In genomic region chr20:62937353-62938104, GRCh38 we compare ENCODE assay signal across 8 cellular contexts. TPM values are rescaled to one million over a fixed set of nuclear protein-coding genes. Genes with fewer than 3 reads are reported as not detected.
DNase-seq lines count a peak whose midpoint lies in the region; ATAC-seq and TF ChIP-seq lines count a peak whose summit lies in the region.

No MANE protein-coding gene starts in this region.

- peak in 1 of 4 donors; percentile 7 for TF ChIP-seq CTCF in right lobe of liver (IDR thresholded peaks at IDR 0.05)

- H3K4me3 ChIP-seq in right lobe of liver = peak overlapping the region; percentile 70 to 97 (median 75)

- DNase-seq in CD1c-positive myeloid dendritic cell (ENCODE audit: extremely low spot score) (peak; percentile 99), NCI-H748 treated with DMSO at 0.1 percent for 48 hours (lab: John Stamatoyannopoulos, UW) (peak; percentile 65), dermis blood vessel endothelial cell (peak; percentile 98), right lobe of liver (peak; percentile 97 to 98 (median 98))
- peak; percentile 95 to 97 for DNase-seq in activated CD4-positive, alpha-beta T cell treated with anti-CD3 and anti-CD28 coated beads, Interleukin-2, amount 50 U/mL, for 4 hours
- DNase-seq in stimulated activated CD4-positive, alpha-beta T cell treated with anti-CD3 and anti-CD28 coated beads, Interleukin-4, amount 100 ng/mL, for 1 hour = peak; percentile 97

- intact Hi-C loops in right lobe of liver (cut with DNase I) = no loop called here

- H3K9me3 ChIP-seq in right lobe of liver = no peaks in the 10 kb centered on the region

- TF ChIP-seq POLR2A in right lobe of liver (IDR thresholded peaks at IDR 0.05) = peak; percentile 74

- H3K27ac ChIP-seq in right lobe of liver = peak overlapping the region; percentile 69 to 91 (median 75)

- 0% methylated on average over 23 of the region's 87 CpGs for WGBS in right lobe of liver (ENCODE audit: insufficient coverage, low coverage, low lambda C conversion rate, missing lambda C conversion rate)

- peaks cover 0 to 20% (median 0%) of the 10 kb centered on the region in 4 donors for H3K36me3 ChIP-seq in right lobe of liver

- peak; percentile 76 for ATAC-seq in GM19438 (IDR thresholded peaks at IDR 0.05; ENCODE audit: low read depth, unreplicated experiment)
- peak; percentile 74 for ATAC-seq in HG03565 (IDR thresholded peaks at IDR 0.05; ENCODE audit: unreplicated experiment)
- ATAC-seq in right lobe of liver = peak; percentile 95 to 97 (median 97)

- peaks cover 0 to 22% (median 11%) of the 10 kb centered on the region in 4 donors for H3K4me1 ChIP-seq in right lobe of liver

- no peaks in the 10 kb centered on the region for H3K27me3 ChIP-seq in right lobe of liver

RNA-seq across cellular contexts. Expression of gene GID8, which starts 0.4 kb away (rescaled TPM):
- total RNA-seq in dermis blood vessel endothelial cell = 43.4 and 43.7 TPM in 2 replicates
- total RNA-seq in right lobe of liver = 10 to 100 TPM; 12.6 to 18.9 (median 15.1) TPM

RNA-seq across cellular contexts. Expression of gene DIDO1, which starts 11.2 kb away (rescaled TPM):
- 47.5 and 56.2 TPM in 2 replicates for total RNA-seq in dermis blood vessel endothelial cell
- 10 to 100 TPM; 18.3 to 28.1 (median 21.1) TPM for total RNA-seq in right lobe of liver

RNA-seq across cellular contexts. Expression of gene SLC17A9, which starts 15.0 kb away (rescaled TPM):
- 9.0 and 11.8 TPM in 2 replicates for total RNA-seq in dermis blood vessel endothelial cell
- total RNA-seq in right lobe of liver = 10 to 100 TPM; 29.8 to 99.4 (median 54.1) TPM

Comparison
In these comparisons a context has a peak if more than half of its experiments do, and no peak if none do; other contexts are left out.
1. Peak in every context shown above with its lines: DNase-seq, ATAC-seq, H3K4me3 ChIP-seq and H3K27ac ChIP-seq.